9 cellular contexts compared by ENCODE assay signal in genomic region chr17:38883592-38884526, GRCh38. TPM values are rescaled to one million over a fixed set of nuclear protein-coding genes. Genes with fewer than 3 reads are reported as not detected.
DNase-seq lines count a peak whose midpoint lies in the region; ATAC-seq and TF ChIP-seq lines count a peak whose summit lies in the region.
"Had no signal": no experiment of that assay in that cellular context is flagged by ENCODE, and none has a peak within 500 bp of the region (broad histone marks: within the 10 kb centered on the region; RNA-seq: fewer than 3 reads in every experiment).

No MANE protein-coding gene starts in this region.

- peak; percentile 56 for DNase-seq in activated naive CD4-positive, alpha-beta T cell treated with anti-CD3 and anti-CD28 coated beads, Interleukin-2, amount 10 ng/mL, durations not matched to agents 7 days and 5 days
- no peak for DNase-seq in activated naive CD4-positive, alpha-beta T cell treated with anti-CD3 and anti-CD28 coated beads, Interleukin-2, amount 50 U/mL, for 16 hours
- DNase-seq in mammary epithelial cell (peak; percentile 72), right lobe of liver (no peak), vagina (ENCODE audit: extremely low spot score in 2 of 2) (no peak)
- DNase-seq in stimulated activated CD4-positive, alpha-beta T cell treated with anti-CD3 and anti-CD28 coated beads, Interleukin-4, amount 100 ng/mL, for 24 hours = no peak
- DNase-seq: activated CD4-positive, CD25-positive, alpha-beta regulatory T cell treated with anti-CD3 and anti-CD28 coated beads, Interleukin-2, amount 50 U/mL, for 72 hours had no signal

- TF ChIP-seq POLR2A in right lobe of liver (IDR thresholded peaks at IDR 0.05) (no peak), vagina (IDR thresholded peaks at IDR 0.05) (no peak)

- in situ Hi-C loops in mammary epithelial cell (cut with MboI; ENCODE audit: low sequenced_read_pairs in 2 of 2) = no loop called here

- H3K27ac Mint-ChIP-seq in activated naive CD4-positive, alpha-beta T cell treated with anti-CD3 and anti-CD28 coated beads, Interleukin-2, amount 10 ng/mL, durations not matched to agents 7 days and 5 days = peak overlapping the region; percentile 94

- H3K27me3 ChIP-seq in mammary epithelial cell (ENCODE audit: insufficient read depth, low read length) (no peaks in the 10 kb centered on the region), right lobe of liver (no peaks in the 10 kb centered on the region), vagina (no peaks in the 10 kb centered on the region)

- BruUV-seq in mammary epithelial cell (replicated peaks; lab: Mats Ljungman, UMichigan) = no TSS peak

- peaks cover 83% of the 10 kb centered on the region for H3K79me2 ChIP-seq in mammary epithelial cell (ENCODE audit: insufficient read depth, low read length)

- TF ChIP-seq CTCF in mammary epithelial cell (conservative IDR thresholded peaks at IDR 0.05 in 1 of 2, IDR thresholded peaks at IDR 0.05 in 1 of 2; ENCODE audit: extremely low read depth in 1 of 2, insufficient read depth in 1 of 2, low read depth in 1 of 2, low read length in 2 of 2) = peak; percentile 15 to 33
- TF ChIP-seq CTCF in right lobe of liver (IDR thresholded peaks at IDR 0.05) = no peak
- no peak for TF ChIP-seq CTCF in vagina (IDR thresholded peaks at IDR 0.05)

- H2AFZ ChIP-seq in mammary epithelial cell (ENCODE audit: low read depth, low read length) = no peak overlapping the region

- H4K20me1 ChIP-seq in mammary epithelial cell (ENCODE audit: insufficient read depth, low read length) = no peaks in the 10 kb centered on the region

- intact Hi-C loops in mammary epithelial cell (cut with micrococcal nuclease) = no loop called here
- intact Hi-C loops in right lobe of liver (cut with DNase I) = no loop called here
- intact Hi-C loops in vagina (cut with DNase I) = no loop called here

- dilution Hi-C loops in mammary epithelial cell (cut with HindIII; ENCODE audit: low sequenced_read_pairs) = no loop called here

- peak overlapping the region; percentile 52 for H3K4me2 ChIP-seq in mammary epithelial cell (ENCODE audit: insufficient read depth, low read depth, low read length)

- H3K4me1 Mint-ChIP-seq in activated naive CD4-positive, alpha-beta T cell treated with anti-CD3 and anti-CD28 coated beads, Interleukin-2, amount 10 ng/mL, durations not matched to agents 7 days and 5 days = peaks cover 91% of the 10 kb centered on the region

- H3K9me3 ChIP-seq in mammary epithelial cell (replicated peaks; ENCODE audit: insufficient read depth, low read length) (no peaks in the 10 kb centered on the region), right lobe of liver (no peaks in the 10 kb centered on the region), vagina (no peaks in the 10 kb centered on the region)

- no peak overlapping the region for H3K4me3 ChIP-seq in mammary epithelial cell (replicated peaks in 1 of 3; ENCODE audit: insufficient read depth in 1 of 3, low read depth in 2 of 3, low read length in 3 of 3)
- H3K4me3 ChIP-seq in right lobe of liver = no peak overlapping the region
- no peak overlapping the region for H3K4me3 ChIP-seq in vagina

- H3K27ac ChIP-seq in mammary epithelial cell (ENCODE audit: insufficient read depth, low read depth, low read length) (no peak overlapping the region), right lobe of liver (peak overlapping the region in 2 of 3 donors; percentile 43 to 44), vagina (peak overlapping the region; percentile 5)

- WGBS in mammary epithelial cell (ENCODE audit: low coverage, missing lambda C conversion rate) = 31% methylated on average over 19 of the region's 19 CpGs
- 39% methylated on average over 12 of the region's 19 CpGs for WGBS in right lobe of liver (ENCODE audit: insufficient coverage, low coverage, low lambda C conversion rate, missing lambda C conversion rate)

- ATAC-seq in right lobe of liver (peak; percentile 2 to 27 (median 14)), GM19455 (IDR thresholded peaks at IDR 0.05; ENCODE audit: unreplicated experiment) (no peak), GM21786 (IDR thresholded peaks at IDR 0.05; ENCODE audit: unreplicated experiment) (no peak)

- CTCF ChIA-PET in activated naive CD4-positive, alpha-beta T cell treated with anti-CD3 and anti-CD28 coated beads, Interleukin-2, amount 10 ng/mL, durations not matched to agents 7 days and 5 days (lab: Charles Lee) = interaction anchor here (0.7 to 1.9 kb wide), 3 partner anchors 11 to 14 kb away, joined by 3 to 7 read pairs (median 3); partner anchors contain the start of gene LASP1
- CTCF ChIA-PET in mammary epithelial cell (lab: Charles Lee; ENCODE audit: low non-redundant PET) = no interaction called here

- H3K27me3 Mint-ChIP-seq in activated naive CD4-positive, alpha-beta T cell treated with anti-CD3 and anti-CD28 coated beads, Interleukin-2, amount 10 ng/mL, durations not matched to agents 7 days and 5 days = peaks cover 4% of the 10 kb centered on the region

- H3K4me1 ChIP-seq in mammary epithelial cell (ENCODE audit: insufficient read depth, low read length) = peaks cover 57% of the 10 kb centered on the region
- peaks cover 0 to 84% (median 34%) of the 10 kb centered on the region in 4 donors for H3K4me1 ChIP-seq in right lobe of liver
- peaks cover 78% of the 10 kb centered on the region for H3K4me1 ChIP-seq in vagina

- H3K4me3 Mint-ChIP-seq in activated naive CD4-positive, alpha-beta T cell treated with anti-CD3 and anti-CD28 coated beads, Interleukin-2, amount 10 ng/mL, durations not matched to agents 7 days and 5 days = peak overlapping the region; percentile 56

- peak overlapping the region; percentile 32 for H3K9ac ChIP-seq in mammary epithelial cell (ENCODE audit: insufficient read depth, low read length)

- H3K9me3 Mint-ChIP-seq in activated naive CD4-positive, alpha-beta T cell treated with anti-CD3 and anti-CD28 coated beads, Interleukin-2, amount 10 ng/mL, durations not matched to agents 7 days and 5 days = no peaks in the 10 kb centered on the region

- H3K36me3 ChIP-seq in mammary epithelial cell (ENCODE audit: insufficient read depth, low read length) (peaks cover 12% of the 10 kb centered on the region), right lobe of liver (peaks cover 0 to 21% (median 5%) of the 10 kb centered on the region in 4 donors), vagina (peaks cover 0 to 16% of the 10 kb centered on the region in 2 donors)

- H3K36me3 Mint-ChIP-seq in activated naive CD4-positive, alpha-beta T cell treated with anti-CD3 and anti-CD28 coated beads, Interleukin-2, amount 10 ng/mL, durations not matched to agents 7 days and 5 days = peaks cover 76% of the 10 kb centered on the region

RNA-seq across cellular contexts. Expression of gene LASP1, which starts 14.0 kb away (rescaled TPM):
- 100 to 1,000 TPM; 111 to 154 TPM for total RNA-seq in mammary epithelial cell
- polyA plus RNA-seq in mammary epithelial cell = 92.4 TPM
- 211 TPM for polyA minus RNA-seq in mammary epithelial cell
- total RNA-seq in right lobe of liver = 100 to 1,000 TPM in 2 of 6 experiments, 10 to 100 TPM in 4; 52.2 to 124 (median 84.8) TPM
- total RNA-seq in vagina = 69.0 TPM

RNA-seq across cellular contexts. Expression of gene RPL23, which starts 30.3 kb away (rescaled TPM):
- total RNA-seq in mammary epithelial cell (1,000 to 10,000 TPM in 1 of 2 donors, 100 to 1,000 TPM in 1; 693 to 1,265 TPM), right lobe of liver (100 to 1,000 TPM; 389 to 609 (median 436) TPM), vagina (1,585 TPM)
- 2,470 TPM for polyA plus RNA-seq in mammary epithelial cell
- polyA minus RNA-seq in mammary epithelial cell = 585 TPM

RNA-seq across cellular contexts. Expression of gene CWC25, which starts 58.7 kb away (rescaled TPM):
- 10 to 100 TPM in 1 of 2 donors, 1 to 10 TPM in 1; 9.2 to 18.0 TPM for total RNA-seq in mammary epithelial cell
- 11.8 TPM for polyA plus RNA-seq in mammary epithelial cell
- 9.4 TPM for polyA minus RNA-seq in mammary epithelial cell
- total RNA-seq in right lobe of liver = 10 to 100 TPM in 2 of 6 experiments, 1 to 10 TPM in 4; 6.8 to 13.1 (median 9.2) TPM
- 25.5 TPM for total RNA-seq in vagina

Comparison
In these comparisons a context has a peak if more than half of its experiments do, and no peak if none do; other contexts are left out.
1. DNase-seq: peak in activated naive CD4-positive, alpha-beta T cell treated with anti-CD3 and anti-CD28 coated beads, Interleukin-2, amount 10 ng/mL, durations not matched to agents 7 days and 5 days (single experiment) and mammary epithelial cell (single experiment); none in activated naive CD4-positive, alpha-beta T cell treated with anti-CD3 and anti-CD28 coated beads, Interleukin-2, amount 50 U/mL, for 16 hours (single experiment), right lobe of liver (0 of 3), vagina (0 of 2) and stimulated activated CD4-positive, alpha-beta T cell treated with anti-CD3 and anti-CD28 coated beads, Interleukin-4, amount 100 ng/mL, for 24 hours (single experiment).
2. CTCF ChIP-seq: peak in mammary epithelial cell (2 of 2); none in right lobe of liver (0 of 4) and vagina (0 of 3).
3. ATAC-seq: peak in right lobe of liver (4 of 4); none in GM19455 (single experiment) and GM21786 (single experiment).